In genomic region chr1:161266836-161267235, GRCh38 we compare ENCODE assay signal across 28 cellular contexts. TPM values are rescaled to one million over a fixed set of nuclear protein-coding genes. Genes with fewer than 3 reads are reported as not detected.
"Had no signal": no experiment of that assay in that cellular context is flagged by ENCODE, and none has a peak within 500 bp of the region (broad histone marks: within the 10 kb centered on the region; RNA-seq: fewer than 3 reads in every experiment).

No MANE protein-coding gene starts in this region.

- H3K27ac Mint-ChIP-seq: activated B cell treated with CpG ODN at 0.5 μM for 24 hours; activated CD4-positive, alpha-beta T cell treated with anti-CD3 and anti-CD28 coated beads for 36 hours; activated naive CD4-positive, alpha-beta T cell treated with anti-CD3 and anti-CD28 coated beads, Interleukin-2, amount 10 ng/mL, durations not matched to agents 7 days and 5 days; activated T-cell treated with anti-CD3 and anti-CD28 coated beads, Interleukin-2, amount 50 U/mL, for 72 hours; naive thymus-derived CD4-positive, alpha-beta T cell; T-helper 1 cell treated with Interleukin-12 subunit alpha and Interleukin-12 subunit beta and Interleukin-4 antibody, amounts not matched to agents 30 μg/mL and 1 μg/mL, for 36 hours had no signal

- H3K9me3 ChIP-seq: prostate gland, right atrium auricular region, thyroid gland, upper lobe of right lung had no signal

- H3K27ac ChIP-seq: prostate gland, right atrium auricular region, thyroid gland, upper lobe of right lung had no signal

- H3K36me3 Mint-ChIP-seq: activated naive CD4-positive, alpha-beta T cell treated with anti-CD3 and anti-CD28 coated beads, Interleukin-2, amount 10 ng/mL, durations not matched to agents 7 days and 5 days; brain; naive thymus-derived CD4-positive, alpha-beta T cell had no signal

- H3K4me3 ChIP-seq: prostate gland, right atrium auricular region, thyroid gland, upper lobe of right lung had no signal

- H3K9me3 Mint-ChIP-seq: activated B cell treated with CpG ODN at 0.5 μM for 24 hours; activated naive CD4-positive, alpha-beta T cell treated with anti-CD3 and anti-CD28 coated beads, Interleukin-2, amount 10 ng/mL, durations not matched to agents 7 days and 5 days; activated T-cell treated with anti-CD3 and anti-CD28 coated beads, Interleukin-2, amount 50 U/mL, for 72 hours; brain; T-helper 1 cell treated with Interleukin-12 subunit alpha and Interleukin-12 subunit beta and Interleukin-4 antibody, amounts not matched to agents 30 μg/mL and 1 μg/mL, for 36 hours had no signal

- H3K36me3 ChIP-seq: prostate gland, right atrium auricular region, thyroid gland, upper lobe of right lung had no signal

- H3K4me1 Mint-ChIP-seq: activated CD4-positive, alpha-beta T cell treated with anti-CD3 and anti-CD28 coated beads for 36 hours; naive thymus-derived CD4-positive, alpha-beta T cell had no signal

- H3K4me3 Mint-ChIP-seq: activated B cell treated with CpG ODN at 0.5 μM for 24 hours; activated CD4-positive, alpha-beta T cell treated with anti-CD3 and anti-CD28 coated beads for 36 hours; activated naive CD4-positive, alpha-beta T cell treated with anti-CD3 and anti-CD28 coated beads, Interleukin-2, amount 10 ng/mL, durations not matched to agents 7 days and 5 days; activated T-cell treated with anti-CD3 and anti-CD28 coated beads, Interleukin-2, amount 50 U/mL, for 72 hours; naive thymus-derived CD4-positive, alpha-beta T cell; T-helper 1 cell treated with Interleukin-12 subunit alpha and Interleukin-12 subunit beta and Interleukin-4 antibody, amounts not matched to agents 30 μg/mL and 1 μg/mL, for 36 hours had no signal

- DNase-seq: activated B cell treated with CpG ODN at 0.5 μM for 24 hours; activated CD4-positive, alpha-beta T cell treated with anti-CD3 and anti-CD28 coated beads for 36 hours; activated CD4-positive, alpha-beta T cell treated with anti-CD3 and anti-CD28 coated beads, Interleukin-2, amount 50 U/mL, for 48 hours; activated effector memory CD4-positive, alpha-beta T cell treated with Interleukin-2 at 50 U/mL for 16 hours; activated naive CD4-positive, alpha-beta T cell treated with anti-CD3 and anti-CD28 coated beads, Interleukin-2, amount 10 ng/mL, durations not matched to agents 7 days and 5 days; activated T-cell treated with anti-CD3 and anti-CD28 coated beads, Interleukin-2, amount 50 U/mL, for 72 hours; central memory CD4-positive, alpha-beta T cell; effector memory CD4-positive, alpha-beta T cell; left ventricle myocardium superior; naive thymus-derived CD4-positive, alpha-beta T cell; stimulated activated CD4-positive, alpha-beta T cell treated with anti-CD3 and anti-CD28 coated beads, Interleukin-12 subunit alpha, Interleukin-12 subunit beta, amount 100 ng/mL, for 4 hours; stimulated activated CD4-positive, alpha-beta T cell treated with anti-CD3 and anti-CD28 coated beads, Interleukin-4, amount 100 ng/mL, for 4 hours; stimulated activated naive CD8-positive, alpha-beta T cell treated with anti-CD3 and anti-CD28 coated beads, Interleukin-15, Interleukin-2, amounts not matched to agents 100 U/mL and 50 U/mL, for 24 hours; substantia nigra; T1000; thyroid gland; upper lobe of right lung had no signal

- H3K4me1 ChIP-seq: prostate gland, right atrium auricular region, thyroid gland, upper lobe of right lung had no signal

- ATAC-seq: activated CD4-positive, alpha-beta T cell treated with anti-CD3 and anti-CD28 coated beads for 36 hours; activated T-cell treated with anti-CD3 and anti-CD28 coated beads, Interleukin-2, amount 50 U/mL, for 72 hours; esophagus mucosa; naive thymus-derived CD4-positive, alpha-beta T cell; stimulated activated naive CD8-positive, alpha-beta T cell treated with anti-CD3 and anti-CD28 coated beads, Interleukin-15, Interleukin-2, amounts not matched to agents 100 U/mL and 50 U/mL, for 24 hours had no signal

- H3K27me3 ChIP-seq: right atrium auricular region, thyroid gland, upper lobe of right lung had no signal

RNA-seq across cellular contexts. Expression of gene PCP4L1, which starts 8.3 kb away (rescaled TPM):
- total RNA-seq: activated B cell treated with CpG ODN at 0.5 μM for 24 hours; dermis microvascular lymphatic vessel endothelial cell; endothelial cell of umbilical vein; mononuclear cell; naive thymus-derived CD4-positive, alpha-beta T cell; osteocyte had no signal
- polyA plus RNA-seq: endothelial cell of umbilical vein had no signal

RNA-seq across cellular contexts. Expression of gene NR1I3, which starts 28.8 kb away (rescaled TPM):
- total RNA-seq: activated B cell treated with CpG ODN at 0.5 μM for 24 hours; activated CD4-positive, alpha-beta T cell treated with anti-CD3 and anti-CD28 coated beads for 36 hours; activated T-cell treated with anti-CD3 and anti-CD28 coated beads, Interleukin-2, amount 50 U/mL, for 72 hours; dermis microvascular lymphatic vessel endothelial cell; endothelial cell of umbilical vein; esophagus mucosa; frontal cortex; left ventricle myocardium superior; naive thymus-derived CD4-positive, alpha-beta T cell; osteocyte; prostate gland; right atrium auricular region; skeletal muscle tissue; thyroid gland; upper lobe of right lung had no signal
- polyA plus RNA-seq: endothelial cell of umbilical vein; naive thymus-derived CD4-positive, alpha-beta T cell had no signal

RNA-seq across cellular contexts. Expression of gene MPZ, which starts 42.9 kb away (rescaled TPM):
- polyA plus RNA-seq: naive thymus-derived CD4-positive, alpha-beta T cell had no signal

RNA-seq across cellular contexts. Expression of gene APOA2, which starts 43.4 kb away (rescaled TPM):
- total RNA-seq: activated B cell treated with CpG ODN at 0.5 μM for 24 hours; activated CD4-positive, alpha-beta T cell treated with anti-CD3 and anti-CD28 coated beads for 36 hours; activated T-cell treated with anti-CD3 and anti-CD28 coated beads, Interleukin-2, amount 50 U/mL, for 72 hours; dermis microvascular lymphatic vessel endothelial cell; endothelial cell of umbilical vein; esophagus mucosa; frontal cortex; left ventricle myocardium superior; mononuclear cell; naive thymus-derived CD4-positive, alpha-beta T cell; osteocyte; prostate gland; right atrium auricular region; thyroid gland; upper lobe of right lung had no signal
- polyA plus RNA-seq: endothelial cell of umbilical vein; naive thymus-derived CD4-positive, alpha-beta T cell had no signal
